Comparison of ENCODE assay signal across 8 cellular contexts in the genomic region with DNA sequence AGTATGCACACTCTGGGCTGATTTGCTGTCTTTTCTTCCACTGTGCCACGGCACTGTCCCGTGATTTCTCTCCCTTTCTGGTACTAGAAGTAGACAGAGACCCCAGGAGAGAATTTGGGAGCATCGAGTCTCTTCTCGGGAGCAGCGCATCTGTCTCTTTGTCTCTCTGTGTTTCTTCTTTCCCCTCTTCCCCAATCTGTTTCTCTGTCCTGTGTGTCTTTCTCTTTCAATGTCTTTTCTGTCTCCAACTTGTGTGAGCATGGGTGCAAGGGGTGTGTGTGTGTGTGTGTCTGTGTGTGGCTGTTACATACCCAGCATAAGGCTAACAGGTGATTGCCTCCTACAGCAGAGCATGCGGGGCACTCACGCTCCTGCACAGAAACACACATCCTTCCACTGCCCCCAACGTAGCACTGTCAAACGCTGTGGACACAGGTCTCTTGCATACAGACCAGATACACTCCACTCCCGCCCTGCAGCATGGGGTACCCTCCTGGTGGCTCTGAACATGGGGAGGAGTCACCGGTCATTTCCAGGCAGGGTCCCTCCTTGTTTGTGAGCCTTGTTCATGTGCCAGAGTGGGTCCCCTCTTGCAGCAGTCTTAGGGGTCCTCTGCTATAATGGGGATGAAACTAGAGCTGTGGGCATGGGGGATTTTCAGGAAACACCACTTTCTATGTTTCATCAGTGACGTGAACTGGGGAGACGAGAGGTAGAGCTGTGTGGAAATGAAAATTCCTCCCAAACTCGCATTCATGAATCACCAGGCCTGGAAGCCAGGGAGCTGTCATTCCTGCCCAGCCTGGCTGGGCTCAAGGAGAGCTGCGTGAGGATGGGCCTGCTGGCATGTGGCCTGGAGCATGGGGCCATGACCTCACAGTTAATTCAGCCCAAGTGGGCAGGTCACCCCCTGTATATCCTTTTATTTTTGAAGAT. TPM values are rescaled to one million over a fixed set of nuclear protein-coding genes. Genes with fewer than 3 reads are reported as not detected.
A peak's percentile ranks its signal among the peaks of the same experiment; 100 is the strongest.
DNase-seq lines count a peak whose midpoint lies in the region; ATAC-seq lines count a peak whose summit lies in the region.

No MANE protein-coding gene starts in this region.

- H3K9ac ChIP-seq in adipocyte (ENCODE audit: low read length): peak overlapping the region; percentile 11
- H3K9ac ChIP-seq in iPS-18a (ENCODE audit: low read length): no peak overlapping the region

- H3K36me3 Mint-ChIP-seq in T-helper 2 cell treated with Interferon-gamma antibody and Interleukin-4, amounts not matched to agents 5 μg/mL and 100 μg/mL, for 36 hours (ENCODE audit: low read depth): no peaks in the 10 kb centered on the region

- H3K27me3 Mint-ChIP-seq in T-helper 2 cell treated with Interferon-gamma antibody and Interleukin-4, amounts not matched to agents 5 μg/mL and 100 μg/mL, for 36 hours (ENCODE audit: low read depth): peaks cover 48% of the 10 kb centered on the region

- H3K27ac ChIP-seq in iPS-18a (ENCODE audit: low read length) (no peak overlapping the region), temporal lobe (ENCODE audit: low read depth, low read length) (peak overlapping the region; percentile 21)

- H3K36me3 ChIP-seq in adipocyte (ENCODE audit: control insufficient read depth, insufficient read depth, low read length, severe bottlenecking) (no peaks in the 10 kb centered on the region), iPS-18a (ENCODE audit: control insufficient read depth, low read depth, low read length) (no peaks in the 10 kb centered on the region)

- peak overlapping the region; percentile 60 for H3K4me3 Mint-ChIP-seq in T-helper 2 cell treated with Interferon-gamma antibody and Interleukin-4, amounts not matched to agents 5 μg/mL and 100 μg/mL, for 36 hours

- no peak for DNase-seq in T-helper 2 cell treated with Interferon-gamma antibody and Interleukin-4, amounts not matched to agents 5 μg/mL and 100 μg/mL, for 36 hours (ENCODE audit: low spot score)
- DNase-seq in T-helper 2 cell: no peak
- DNase-seq in adipocyte (ENCODE audit: low read depth): peak; percentile 94
- no peak for DNase-seq in NCI-H2107 (lab: John Stamatoyannopoulos, UW)
- DNase-seq in NCI-H748 (lab: John Stamatoyannopoulos, UW; ENCODE audit: unreplicated experiment): no peak

- H3K4me1 Mint-ChIP-seq in T-helper 2 cell treated with Interferon-gamma antibody and Interleukin-4, amounts not matched to agents 5 μg/mL and 100 μg/mL, for 36 hours (ENCODE audit: low read depth): peaks cover 6% of the 10 kb centered on the region

- peak overlapping the region; percentile 7 for H3K27ac Mint-ChIP-seq in T-helper 2 cell treated with Interferon-gamma antibody and Interleukin-4, amounts not matched to agents 5 μg/mL and 100 μg/mL, for 36 hours

- no peaks in the 10 kb centered on the region for H3K9me3 ChIP-seq in adipocyte (ENCODE audit: control insufficient read depth, low read length)
- no peaks in the 10 kb centered on the region for H3K9me3 ChIP-seq in iPS-18a (ENCODE audit: control insufficient read depth, low read depth, low read length)

- H3K4me3 ChIP-seq in adipocyte (ENCODE audit: low read length) (peak overlapping the region; percentile 76), iPS-18a (ENCODE audit: low read length) (peak overlapping the region; percentile 5)

- H3K4me1 ChIP-seq in adipocyte (ENCODE audit: control insufficient read depth, insufficient read depth, low read length) (peaks cover 21% of the 10 kb centered on the region), iPS-18a (ENCODE audit: control insufficient read depth, low read depth, low read length) (no peaks in the 10 kb centered on the region)

- no peaks in the 10 kb centered on the region for H3K9me3 Mint-ChIP-seq in T-helper 2 cell treated with Interferon-gamma antibody and Interleukin-4, amounts not matched to agents 5 μg/mL and 100 μg/mL, for 36 hours

- H3K27me3 ChIP-seq in adipocyte (replicated peaks; ENCODE audit: control insufficient read depth, insufficient read depth, low read length): no peaks in the 10 kb centered on the region
- H3K27me3 ChIP-seq in iPS-18a (ENCODE audit: control insufficient read depth, insufficient read depth, low read length): peaks cover 37% of the 10 kb centered on the region

- ATAC-seq in GM19324 (IDR thresholded peaks at IDR 0.05; ENCODE audit: low FRiP score, unreplicated experiment): no peak

RNA-seq across cellular contexts. Expression of a gene that starts 1.0 kb away (rescaled TPM):
- 0.74 TPM for total RNA-seq in temporal lobe
